ENCODE assay signal across 15 cellular contexts in genomic region chr16:10765772-10766171, GRCh38. TPM values are rescaled to one million over a fixed set of nuclear protein-coding genes. Genes with fewer than 3 reads are reported as not detected.
DNase-seq lines count a peak whose midpoint lies in the region; ATAC-seq, FAIRE-seq and TF ChIP-seq lines count a peak whose summit lies in the region.
"Had no signal": no experiment of that assay in that cellular context is flagged by ENCODE, and none has a peak within 500 bp of the region (broad histone marks: within the 10 kb centered on the region; RNA-seq: fewer than 3 reads in every experiment).

No MANE protein-coding gene starts in this region.

- no peaks in the 10 kb centered on the region for H3K9me3 ChIP-seq in endodermal cell (ENCODE audit: control insufficient read depth, low read length)

- TF ChIP-seq POLR2A in GM12891 (IDR thresholded peaks at IDR 0.05; ENCODE audit: low read depth, low read length) (no peak), GM19193 (IDR thresholded peaks at IDR 0.05; ENCODE audit: extremely low read depth, insufficient read depth, insufficient read length) (peak; percentile 32)

- no peaks in the 10 kb centered on the region for H3K9me3 Mint-ChIP-seq in endodermal cell
- H3K9me3 Mint-ChIP-seq: nephron had no signal

- no peaks in the 10 kb centered on the region for H3K4me1 Mint-ChIP-seq in endodermal cell
- H3K4me1 Mint-ChIP-seq: nephron had no signal

- H3K27ac ChIP-seq in endodermal cell (ENCODE audit: low read depth, low read length), result no peak overlapping the region
- H3K27ac ChIP-seq: epithelial cell of prostate, VCaP had no signal

- H3K27me3 ChIP-seq in endodermal cell (ENCODE audit: control insufficient read depth, insufficient read depth, low read length, poor library complexity, severe bottlenecking), result no peaks in the 10 kb centered on the region

- DNase-seq in GM12891 (ENCODE audit: insufficient read length, low spot score), result no peak
- no peak for DNase-seq in endodermal cell
- no peak for DNase-seq in left lobe of liver (ENCODE audit: low spot score)
- DNase-seq in GOT3 (lab: John Stamatoyannopoulos, UW), result no peak
- DNase-seq in OCI-M2 (lab: John Stamatoyannopoulos, UW; ENCODE audit: unreplicated experiment), result no peak
- no peak for DNase-seq in activated effector memory CD4-positive, alpha-beta T cell treated with anti-CD3 and anti-CD28 coated beads, Interleukin-2, amount 50 U/mL, for 16 hours
- DNase-seq: amygdala; NCI-H1436; stimulated activated CD4-positive, alpha-beta T cell treated with anti-CD3 and anti-CD28 coated beads, Interleukin-12 subunit alpha, Interleukin-12 subunit beta, amount 100 ng/mL, for 4 hours; substantia nigra had no signal

- peak; percentile 87 for FAIRE-seq in GM12891 (lab: Jason Lieb, UNC)

- H3K9ac ChIP-seq in endodermal cell (ENCODE audit: extremely low read depth, low read length, poor library complexity, severe bottlenecking), result no peak overlapping the region

- no peaks in the 10 kb centered on the region for H3K27me3 Mint-ChIP-seq in endodermal cell (ENCODE audit: insufficient read depth)

- H3K36me3 Mint-ChIP-seq in endodermal cell (ENCODE audit: low read depth), result peaks cover 44% of the 10 kb centered on the region

- H3K36me3 ChIP-seq in endodermal cell (ENCODE audit: control insufficient read depth, insufficient read depth, low read length), result peaks cover 16% of the 10 kb centered on the region

- H3K4me3 ChIP-seq in endodermal cell (ENCODE audit: low read length), result no peak overlapping the region

- H3K27ac Mint-ChIP-seq in endodermal cell, result peak overlapping the region; percentile 8
- H3K27ac Mint-ChIP-seq: nephron had no signal

- WGBS in endodermal cell (ENCODE audit: insufficient coverage in 1 of 2, insufficient read length in 1 of 2), 2 experiments, result 93 to 100% methylated on average over 4 of the region's 4 CpGs

- H3K4me1 ChIP-seq in endodermal cell (ENCODE audit: control insufficient read depth, insufficient read depth, low read length), result no peaks in the 10 kb centered on the region

- TF ChIP-seq CTCF in endodermal cell (conservative IDR thresholded peaks at IDR 0.05), result no peak

- H3K4me3 Mint-ChIP-seq in endodermal cell, result no peak overlapping the region
- H3K4me3 Mint-ChIP-seq: nephron had no signal

- ATAC-seq in HG03066 (IDR thresholded peaks at IDR 0.05; ENCODE audit: low read depth, unreplicated experiment), result peak; percentile 69
- ATAC-seq in left lobe of liver, result no peak

TF ChIP-seq in GM12891, 5 proteins besides CTCF, POLR2A, EP300 and RAD21:
- TF ChIP-seq TAF1 (IDR thresholded peaks at IDR 0.05; ENCODE audit: low read depth, low read length), result no peak
- TF ChIP-seq PAX5 (IDR thresholded peaks at IDR 0.05; ENCODE audit: insufficient read depth, low read length, severe bottlenecking), result no peak
- TF ChIP-seq POU2F2 (IDR thresholded peaks at IDR 0.05; ENCODE audit: low read depth, low read length), result no peak
- TF ChIP-seq POLR2AphosphoS5 (IDR thresholded peaks at IDR 0.05; ENCODE audit: low read depth, low read length), result no peak
- no peak for TF ChIP-seq SPI1 (IDR thresholded peaks at IDR 0.05; ENCODE audit: low read depth, low read length)

RNA-seq across cellular contexts. Expression of gene NUBP1, which starts 22.1 kb away (rescaled TPM):
- polyA plus RNA-seq in GM12891 (2012; ENCODE audit: low read depth, missing spikeins), result 51.9 TPM
- total RNA-seq in endodermal cell, result 10 to 100 TPM; 22.4 to 26.3 TPM
- polyA plus RNA-seq in endodermal cell (2013, experiment 1 of 2), result 36.2 TPM
- polyA plus RNA-seq in endodermal cell (2013, experiment 2 of 2), result 39.9 TPM
- 12.7 TPM for total RNA-seq in left lobe of liver

RNA-seq across cellular contexts. Expression of gene TVP23A, which starts 52.8 kb away (rescaled TPM):
- polyA plus RNA-seq in GM12891 (2012; ENCODE audit: low read depth, missing spikeins), result 3.5 TPM
- 10 to 100 TPM in 1 of 2 donors, 1 to 10 TPM in 1; 7.6 to 13.6 TPM for total RNA-seq in endodermal cell
- 1.6 TPM for polyA plus RNA-seq in endodermal cell (2013, experiment 1 of 2)
- 2.5 TPM for polyA plus RNA-seq in endodermal cell (2013, experiment 2 of 2)
- total RNA-seq in left lobe of liver, result not detected
